18 cellular contexts compared by ENCODE assay signal in genomic region chr2:223740679-223741078, GRCh38.
"Had no signal": no experiment of that assay in that cellular context is flagged by ENCODE, and none has a peak within 500 bp of the region (broad histone marks: within the 10 kb centered on the region; RNA-seq: fewer than 3 reads in every experiment).

No MANE protein-coding gene starts in this region.

- FAIRE-seq: frontal cortex, kidney had no signal

- H3K27ac ChIP-seq: coronary artery, neural progenitor cell, parathyroid adenoma, prostate gland, testis, tibial nerve had no signal

- H3K9ac ChIP-seq: neural progenitor cell, parathyroid adenoma had no signal

- H3K27ac Mint-ChIP-seq: natural killer cell treated with Interleukin-12 subunit alpha and Interleukin-12 subunit beta and Interleukin-15 and Interleukin-18, amount 100 ng/mL, for 72 hours; neural progenitor cell; stimulated activated naive B cell treated with anti-CD40 and anti-IgM and Interleukin-4, amounts not matched to agents 10 μg/mL and 1 μg/mL and 100 μg/mL, for 72 hours; stimulated activated naive CD8-positive, alpha-beta T cell treated with anti-CD3 and anti-CD28 coated beads, Interleukin-15, amount 100 ng/mL, for 72 hours had no signal

- H3K36me3 Mint-ChIP-seq: natural killer cell treated with Interleukin-12 subunit alpha and Interleukin-12 subunit beta and Interleukin-15 and Interleukin-18, amount 100 ng/mL, for 72 hours; neural progenitor cell had no signal

- H2AFZ ChIP-seq: neural progenitor cell, parathyroid adenoma had no signal

- ATAC-seq: left colon; natural killer cell treated with Interleukin-12 subunit alpha and Interleukin-12 subunit beta and Interleukin-15 and Interleukin-18, amount 100 ng/mL, for 72 hours; sciatic nerve; stimulated activated naive B cell treated with anti-CD40 and anti-IgM and Interleukin-4, amounts not matched to agents 10 μg/mL and 1 μg/mL and 100 μg/mL, for 72 hours; stimulated activated naive CD8-positive, alpha-beta T cell treated with anti-CD3 and anti-CD28 coated beads, Interleukin-15, amount 100 ng/mL, for 72 hours had no signal

- H3K4me3 ChIP-seq: coronary artery, neural progenitor cell, prostate gland, testis, tibial nerve had no signal

- H3K9me3 Mint-ChIP-seq: natural killer cell treated with Interleukin-12 subunit alpha and Interleukin-12 subunit beta and Interleukin-15 and Interleukin-18, amount 100 ng/mL, for 72 hours; stimulated activated naive CD8-positive, alpha-beta T cell treated with anti-CD3 and anti-CD28 coated beads, Interleukin-15, amount 100 ng/mL, for 72 hours had no signal

- DNase-seq: effector CD4-positive, alpha-beta T cell; kidney; left colon; mammary epithelial cell; occipital lobe; stimulated activated CD4-positive, alpha-beta T cell treated with anti-CD3 and anti-CD28 coated beads, Interleukin-2, amount 100 ng/mL, for 24 hours; stimulated activated CD4-positive, alpha-beta T cell treated with anti-CD3 and anti-CD28 coated beads, Interleukin-4, amount 100 ng/mL, for 4 hours; stimulated activated naive B cell treated with anti-CD40 and anti-IgM and Interleukin-4, amounts not matched to agents 10 μg/mL and 1 μg/mL and 100 μg/mL, for 72 hours; stimulated activated naive CD8-positive, alpha-beta T cell treated with anti-CD3 and anti-CD28 coated beads, Interleukin-15, amount 100 ng/mL, for 72 hours; testis had no signal

- H3K4me1 ChIP-seq: neural progenitor cell, parathyroid adenoma, prostate gland, testis, tibial nerve had no signal

- H3K4me1 Mint-ChIP-seq: stimulated activated naive B cell treated with anti-CD40 and anti-IgM and Interleukin-4, amounts not matched to agents 10 μg/mL and 1 μg/mL and 100 μg/mL, for 72 hours; stimulated activated naive CD8-positive, alpha-beta T cell treated with anti-CD3 and anti-CD28 coated beads, Interleukin-15, amount 100 ng/mL, for 72 hours had no signal

- H3K79me2 ChIP-seq: parathyroid adenoma had no signal

- H3K4me3 Mint-ChIP-seq: natural killer cell treated with Interleukin-12 subunit alpha and Interleukin-12 subunit beta and Interleukin-15 and Interleukin-18, amount 100 ng/mL, for 72 hours; neural progenitor cell; stimulated activated naive B cell treated with anti-CD40 and anti-IgM and Interleukin-4, amounts not matched to agents 10 μg/mL and 1 μg/mL and 100 μg/mL, for 72 hours; stimulated activated naive CD8-positive, alpha-beta T cell treated with anti-CD3 and anti-CD28 coated beads, Interleukin-15, amount 100 ng/mL, for 72 hours had no signal

- H3K27me3 Mint-ChIP-seq: natural killer cell treated with Interleukin-12 subunit alpha and Interleukin-12 subunit beta and Interleukin-15 and Interleukin-18, amount 100 ng/mL, for 72 hours had no signal

- H3K9me3 ChIP-seq: prostate gland, testis had no signal

- H3K4me2 ChIP-seq: neural progenitor cell had no signal

- H3K36me3 ChIP-seq: neural progenitor cell, prostate gland, tibial nerve had no signal

- H3K27me3 ChIP-seq: neural progenitor cell, testis, tibial nerve had no signal
